ENCODE assay signal across 23 cellular contexts in the genomic region with DNA sequence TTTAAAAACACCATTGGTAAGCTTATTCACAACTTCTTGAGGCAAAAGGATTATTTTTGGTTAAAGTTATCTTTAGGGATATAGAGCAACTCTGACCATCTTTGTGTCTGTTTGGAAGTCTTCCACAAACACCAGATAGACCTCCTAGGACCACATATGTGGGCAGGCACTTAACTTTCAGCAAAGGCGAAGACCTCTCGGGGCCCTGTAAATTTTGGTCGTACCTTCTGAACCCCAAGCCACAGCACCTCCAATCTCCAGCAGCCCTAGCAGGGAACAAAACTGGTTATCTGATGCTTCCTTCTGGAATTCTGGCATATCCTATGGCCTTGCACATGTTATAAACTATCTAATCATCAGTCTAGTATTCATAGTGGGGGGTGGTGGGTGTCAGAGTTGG.
"Had no signal": no experiment of that assay in that cellular context is flagged by ENCODE, and none has a peak within 500 bp of the region (broad histone marks: within the 10 kb centered on the region; RNA-seq: fewer than 3 reads in every experiment).

No MANE protein-coding gene starts in this region.

- H2AFZ ChIP-seq: neural progenitor cell had no signal

- H3K4me2 ChIP-seq: neural progenitor cell had no signal

- ATAC-seq: esophagus mucosa; gastrocnemius medialis; naive thymus-derived CD4-positive, alpha-beta T cell; psoas muscle; right cardiac atrium; stimulated activated effector memory CD8-positive, alpha-beta T cell treated with anti-CD3 and anti-CD28 coated beads, Interleukin-12 subunit alpha, Interleukin-12 subunit beta, amount 100 ng/mL, for 72 hours had no signal

- H3K27me3 ChIP-seq: dorsolateral prefrontal cortex, gastrocnemius medialis, neural progenitor cell, sigmoid colon, stomach, tibial artery, upper lobe of left lung had no signal

- H3K36me3 Mint-ChIP-seq: neural progenitor cell; stimulated activated effector memory CD8-positive, alpha-beta T cell treated with anti-CD3 and anti-CD28 coated beads, Interleukin-12 subunit alpha, Interleukin-12 subunit beta, amount 100 ng/mL, for 72 hours had no signal

- H3K27me3 Mint-ChIP-seq: memory B cell; naive thymus-derived CD4-positive, alpha-beta T cell had no signal

- H3K4me1 Mint-ChIP-seq: neural progenitor cell; stimulated activated effector memory CD8-positive, alpha-beta T cell treated with anti-CD3 and anti-CD28 coated beads, Interleukin-12 subunit alpha, Interleukin-12 subunit beta, amount 100 ng/mL, for 72 hours had no signal

- H3K36me3 ChIP-seq: gastrocnemius medialis, neural progenitor cell, sigmoid colon, stomach, tibial artery, upper lobe of left lung had no signal

- H3K4me3 Mint-ChIP-seq: memory B cell; naive thymus-derived CD4-positive, alpha-beta T cell; nephron; neural progenitor cell; stimulated activated effector memory CD8-positive, alpha-beta T cell treated with anti-CD3 and anti-CD28 coated beads, Interleukin-12 subunit alpha, Interleukin-12 subunit beta, amount 100 ng/mL, for 72 hours had no signal

- H3K9me3 Mint-ChIP-seq: memory B cell; nephron; neural progenitor cell; stimulated activated effector memory CD8-positive, alpha-beta T cell treated with anti-CD3 and anti-CD28 coated beads, Interleukin-12 subunit alpha, Interleukin-12 subunit beta, amount 100 ng/mL, for 72 hours had no signal

- DNase-seq: dorsolateral prefrontal cortex; effector CD4-positive, alpha-beta T cell; foreskin fibroblast; gastrocnemius medialis; head of caudate nucleus; midbrain; naive thymus-derived CD4-positive, alpha-beta T cell; psoas muscle; right cardiac atrium; sigmoid colon; stimulated activated CD4-positive, alpha-beta T cell treated with anti-CD3 and anti-CD28 coated beads, Interleukin-2, amount 100 ng/mL, for 24 hours; stimulated activated CD4-positive, alpha-beta T cell treated with anti-CD3 and anti-CD28 coated beads, Interleukin-4, amount 100 ng/mL, for 24 hours; stimulated activated naive CD4-positive, alpha-beta T cell treated with Interleukin-2 at 50 U/mL for 16 hours; stomach; tibial artery; upper lobe of left lung had no signal

- H3K4me3 ChIP-seq: dorsolateral prefrontal cortex, gastrocnemius medialis, lung, neural progenitor cell, psoas muscle, sigmoid colon, stomach, tibial artery, upper lobe of left lung had no signal

- H3K9ac ChIP-seq: neural progenitor cell had no signal

- H3K27ac Mint-ChIP-seq: memory B cell; naive thymus-derived CD4-positive, alpha-beta T cell; neural progenitor cell; stimulated activated effector memory CD8-positive, alpha-beta T cell treated with anti-CD3 and anti-CD28 coated beads, Interleukin-12 subunit alpha, Interleukin-12 subunit beta, amount 100 ng/mL, for 72 hours had no signal

- H3K27ac ChIP-seq: dorsolateral prefrontal cortex, epithelial cell of prostate, gastrocnemius medialis, neural progenitor cell, psoas muscle, sigmoid colon, stomach, tibial artery, upper lobe of left lung had no signal

- H3K4me1 ChIP-seq: gastrocnemius medialis, neural progenitor cell, psoas muscle, stomach, upper lobe of left lung had no signal

- H3K9me3 ChIP-seq: gastrocnemius medialis, psoas muscle, sigmoid colon, stomach, tibial artery, upper lobe of left lung had no signal
